Comparison of ENCODE assay signal across 8 cellular contexts in genomic region chr2:200483729-200484198, GRCh38. TPM values are rescaled to one million over a fixed set of nuclear protein-coding genes. Genes with fewer than 3 reads are reported as not detected.
DNase-seq lines count a peak whose midpoint lies in the region; ATAC-seq and TF ChIP-seq lines count a peak whose summit lies in the region.

No MANE protein-coding gene starts in this region.

- TF ChIP-seq CTCF in KMS-11 (conservative IDR thresholded peaks at IDR 0.05; ENCODE audit: low read depth, low read length) (peak; percentile 38; the same call in 1 of the 2 replicates), SU-DHL-6 (IDR thresholded peaks at IDR 0.05; ENCODE audit: insufficient read depth, low read length, poor library complexity, severe bottlenecking) (peak; percentile 39), vagina (IDR thresholded peaks at IDR 0.05) (peak in 1 of 3 experiments; percentile 20)

- H3K4me1 ChIP-seq in KMS-11 (ENCODE audit: low read depth, poor library complexity, severe bottlenecking): peaks cover 4% of the 10 kb centered on the region
- peaks cover 23% of the 10 kb centered on the region for H3K4me1 ChIP-seq in vagina

- H3K27ac ChIP-seq in KMS-11: no peak overlapping the region
- H3K27ac ChIP-seq in SU-DHL-6 (ENCODE audit: low read depth, low read length): no peak overlapping the region
- H3K27ac ChIP-seq in vagina: no peak overlapping the region

- H3K4me3 Mint-ChIP-seq in activated CD8-positive, alpha-beta memory T cell treated with anti-CD3 and anti-CD28 coated beads, Interleukin-2, amount 10 ng/mL, durations not matched to agents 7 days and 5 days: no peak overlapping the region

- no peak overlapping the region for H3K27ac Mint-ChIP-seq in activated CD8-positive, alpha-beta memory T cell treated with anti-CD3 and anti-CD28 coated beads, Interleukin-2, amount 10 ng/mL, durations not matched to agents 7 days and 5 days

- no peaks in the 10 kb centered on the region for H3K9me2 ChIP-seq in SU-DHL-6 (replicated peaks; ENCODE audit: insufficient read depth, low read length)

- peak; percentile 41 for ATAC-seq in activated CD8-positive, alpha-beta memory T cell treated with anti-CD3 and anti-CD28 coated beads, Interleukin-2, amount 10 ng/mL, durations not matched to agents 7 days and 5 days
- peak; percentile 45 for ATAC-seq in GM21737 (IDR thresholded peaks at IDR 0.05; ENCODE audit: unreplicated experiment)
- ATAC-seq in GM18858 (IDR thresholded peaks at IDR 0.05; ENCODE audit: unreplicated experiment): no peak

- peaks cover 5% of the 10 kb centered on the region for H3K36me3 Mint-ChIP-seq in activated CD8-positive, alpha-beta memory T cell treated with anti-CD3 and anti-CD28 coated beads, Interleukin-2, amount 10 ng/mL, durations not matched to agents 7 days and 5 days

- TF ChIP-seq POLR2A in vagina (IDR thresholded peaks at IDR 0.05): no peak

- H3K9ac ChIP-seq in KMS-11: no peak overlapping the region
- no peak overlapping the region for H3K9ac ChIP-seq in SU-DHL-6 (ENCODE audit: low read length)

- H3K4me1 Mint-ChIP-seq in activated CD8-positive, alpha-beta memory T cell treated with anti-CD3 and anti-CD28 coated beads, Interleukin-2, amount 10 ng/mL, durations not matched to agents 7 days and 5 days: peaks cover 19% of the 10 kb centered on the region

- H3K4me3 ChIP-seq in KMS-11 (IDR thresholded peaks at IDR 0.05; ENCODE audit: insufficient read depth, low read depth, low read length) (no peak overlapping the region), SU-DHL-6 (ENCODE audit: insufficient read depth, low read length, poor library complexity, severe bottlenecking) (no peak overlapping the region), vagina (no peak overlapping the region)

- H2AFZ ChIP-seq in KMS-11 (ENCODE audit: low read depth) (no peak overlapping the region), SU-DHL-6 (ENCODE audit: low read depth, low read length, severe bottlenecking) (no peak overlapping the region)

- DNase-seq in activated CD8-positive, alpha-beta memory T cell treated with anti-CD3 and anti-CD28 coated beads, Interleukin-2, amount 10 ng/mL, durations not matched to agents 7 days and 5 days: peak; percentile 49
- no peak for DNase-seq in activated CD8-positive, alpha-beta memory T cell treated with anti-CD3 and anti-CD28 coated beads, Interleukin-2, amount 50 U/mL, for 48 hours
- DNase-seq in iPS DF 19.7 (ENCODE audit: low read depth, low spot score): peak; percentile 48
- DNase-seq in vagina (ENCODE audit: extremely low spot score in 2 of 2): no peak

- CTCF ChIA-PET in activated CD8-positive, alpha-beta memory T cell treated with anti-CD3 and anti-CD28 coated beads, Interleukin-2, amount 10 ng/mL, durations not matched to agents 7 days and 5 days (lab: Charles Lee): interaction anchor here (0.7 to 8.6 kb wide), 19 partner anchors 9 to 532 kb away, joined by 3 to 70 read pairs (median 5); partner anchors contain the start of genes KCTD18 and SPATS2L

- H3K79me2 ChIP-seq in KMS-11 (ENCODE audit: insufficient read depth, low read depth) (no peaks in the 10 kb centered on the region), SU-DHL-6 (ENCODE audit: insufficient read depth, low read length) (no peaks in the 10 kb centered on the region)

- no peaks in the 10 kb centered on the region for H4K20me1 ChIP-seq in KMS-11 (ENCODE audit: insufficient read depth)
- no peaks in the 10 kb centered on the region for H4K20me1 ChIP-seq in SU-DHL-6 (ENCODE audit: low read depth, low read length)

- H3K9me3 Mint-ChIP-seq in activated CD8-positive, alpha-beta memory T cell treated with anti-CD3 and anti-CD28 coated beads, Interleukin-2, amount 10 ng/mL, durations not matched to agents 7 days and 5 days (ENCODE audit: low read depth): no peaks in the 10 kb centered on the region

- no peaks in the 10 kb centered on the region for H3K9me3 ChIP-seq in SU-DHL-6 (ENCODE audit: insufficient read depth, low read length)
- no peaks in the 10 kb centered on the region for H3K9me3 ChIP-seq in vagina

- intact Hi-C loops in vagina (cut with DNase I): loop anchor here (5.0 kb wide), 1 partner anchor 506 kb away; no protein-coding TSS in a partner anchor

- H3K27me3 ChIP-seq in KMS-11 (ENCODE audit: insufficient read depth, low read depth) (no peaks in the 10 kb centered on the region), SU-DHL-6 (ENCODE audit: low read length) (no peaks in the 10 kb centered on the region), vagina (no peaks in the 10 kb centered on the region)

- H3K27me3 Mint-ChIP-seq in activated CD8-positive, alpha-beta memory T cell treated with anti-CD3 and anti-CD28 coated beads, Interleukin-2, amount 10 ng/mL, durations not matched to agents 7 days and 5 days: no peaks in the 10 kb centered on the region

- H3K4me2 ChIP-seq in KMS-11: no peak overlapping the region
- no peak overlapping the region for H3K4me2 ChIP-seq in SU-DHL-6 (ENCODE audit: low read depth, low read length, poor library complexity, severe bottlenecking)

- no peaks in the 10 kb centered on the region for H3F3A ChIP-seq in SU-DHL-6 (ENCODE audit: insufficient read depth)

- no peaks in the 10 kb centered on the region for H3K36me3 ChIP-seq in KMS-11 (ENCODE audit: insufficient read depth)
- H3K36me3 ChIP-seq in SU-DHL-6 (ENCODE audit: low read length): 0 out of 2 replicates have a peak, but pooled peaks cover 3% of the 10 kb centered on the region
- no peaks in the 10 kb centered on the region for H3K36me3 ChIP-seq in vagina

RNA-seq across cellular contexts. Expression of gene KCTD18, which starts 26.1 kb away (rescaled TPM):
- total RNA-seq in activated CD8-positive, alpha-beta memory T cell treated with anti-CD3 and anti-CD28 coated beads, Interleukin-2, amount 10 ng/mL, durations not matched to agents 7 days and 5 days: 10 to 100 TPM; 14.4 to 16.3 TPM
- 16.9 TPM for total RNA-seq in vagina

RNA-seq across cellular contexts. Expression of gene SGO2, which starts 42.2 kb away (rescaled TPM):
- 10 to 100 TPM; 39.7 to 52.5 TPM for total RNA-seq in activated CD8-positive, alpha-beta memory T cell treated with anti-CD3 and anti-CD28 coated beads, Interleukin-2, amount 10 ng/mL, durations not matched to agents 7 days and 5 days
- total RNA-seq in vagina: 1.7 TPM

Comparison
In these comparisons a context has a peak if more than half of its experiments do, and no peak if none do; other contexts are left out.
1. DNase-seq: peak in activated CD8-positive, alpha-beta memory T cell treated with anti-CD3 and anti-CD28 coated beads, Interleukin-2, amount 10 ng/mL, durations not matched to agents 7 days and 5 days (single experiment) and iPS DF 19.7 (single experiment); none in activated CD8-positive, alpha-beta memory T cell treated with anti-CD3 and anti-CD28 coated beads, Interleukin-2, amount 50 U/mL, for 48 hours (single experiment) and vagina (0 of 2).
2. RNA of gene SGO2, which starts 42.2 kb away (total RNA-seq): 39.7 to 52.5 TPM in activated CD8-positive, alpha-beta memory T cell treated with anti-CD3 and anti-CD28 coated beads, Interleukin-2, amount 10 ng/mL, durations not matched to agents 7 days and 5 days; 1.7 TPM in vagina (single experiment); every median in the first group is over 10 times any median in the second.